ENCODE assay signal across 8 cellular contexts in the genomic region with DNA sequence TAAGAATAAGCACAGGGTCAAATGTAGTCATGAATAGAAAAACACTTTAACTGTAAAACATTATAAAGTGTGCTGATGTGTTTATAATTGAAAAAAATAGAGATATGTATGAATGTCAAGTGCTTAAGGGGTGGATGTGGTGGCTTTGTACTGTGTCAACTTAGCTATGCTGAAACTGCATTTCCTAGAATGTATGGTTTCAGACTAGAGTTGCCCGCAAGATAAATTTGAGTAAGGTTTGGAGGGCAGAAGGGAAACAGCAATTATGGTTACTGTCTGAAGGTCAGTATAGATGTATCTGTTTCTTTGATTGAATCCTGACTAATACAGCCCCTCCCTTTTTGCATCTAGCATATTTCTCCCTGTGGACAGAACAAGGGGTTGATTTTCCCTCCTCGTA.
"Had no signal": no experiment of that assay in that cellular context is flagged by ENCODE, and none has a peak within 500 bp of the region (broad histone marks: within the 10 kb centered on the region; RNA-seq: fewer than 3 reads in every experiment).

No MANE protein-coding gene starts in this region.

- H3K4me1 Mint-ChIP-seq: IgD-negative memory B cell had no signal

- H3K4me2 ChIP-seq: KMS-11 had no signal

- H3K4me3 ChIP-seq: K562 had no signal

- H3K4me3 Mint-ChIP-seq: IgD-negative memory B cell had no signal

- DNase-seq: IMR-90, KBM-7, KG1 had no signal

- H3K9ac ChIP-seq: KMS-11 had no signal

- ATAC-seq: HepG2, K562 had no signal

- H3K27ac Mint-ChIP-seq: IgD-negative memory B cell had no signal

- H3K27me3 Mint-ChIP-seq: IgD-negative memory B cell had no signal

- H3K36me3 Mint-ChIP-seq: IgD-negative memory B cell had no signal

- H3K27ac ChIP-seq: HL-60, KMS-11 had no signal
